1 cellular context compared by ENCODE assay signal in the genomic region with DNA sequence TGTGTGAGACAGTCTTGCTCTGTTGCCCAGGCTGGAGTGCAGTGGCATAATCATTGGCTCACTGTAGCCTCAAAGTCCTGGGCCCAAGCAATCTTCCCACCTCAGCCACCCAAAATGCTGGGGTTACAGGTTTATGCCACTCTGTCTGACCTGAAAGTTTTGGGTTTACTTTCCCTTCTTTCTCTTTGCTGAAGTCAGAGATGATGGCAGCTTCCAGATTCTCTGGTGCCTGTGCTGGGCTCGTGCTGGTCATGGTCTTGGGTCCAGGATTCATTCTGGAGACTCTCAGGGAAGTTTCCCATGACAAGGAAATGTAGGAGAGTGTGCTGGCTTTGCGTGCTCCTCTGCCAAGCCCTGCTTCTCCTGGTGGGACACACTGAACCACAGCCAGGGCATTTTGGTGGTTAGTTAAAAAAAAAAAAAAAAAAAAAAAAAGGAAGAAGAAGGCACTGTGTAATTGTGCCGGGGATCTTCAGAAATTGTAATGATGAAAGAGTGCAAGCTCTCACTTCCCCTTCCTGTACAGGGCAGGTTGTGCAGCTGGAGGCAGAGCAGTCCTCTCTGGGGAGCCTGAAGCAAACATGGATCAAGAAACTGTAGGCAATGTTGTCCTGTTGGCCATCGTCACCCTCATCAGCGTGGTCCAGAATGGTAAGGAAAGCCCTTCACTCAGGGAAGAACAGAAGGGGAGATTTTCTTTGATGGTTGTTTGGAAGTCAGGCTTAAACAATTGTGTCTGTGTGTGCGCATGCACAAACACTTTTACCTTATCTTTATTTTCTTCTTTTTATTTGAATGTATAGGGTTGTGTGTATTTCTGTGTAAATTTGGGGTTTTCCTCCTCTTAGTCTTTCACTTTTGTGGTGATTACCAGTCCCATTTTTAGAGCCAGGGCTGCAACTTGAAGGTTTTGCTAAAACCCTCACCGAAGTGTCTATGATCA.
A peak's percentile ranks its signal among the peaks of the same experiment; 100 is the strongest.
TF ChIP-seq lines count a peak whose summit lies in the region.

A gene (plus strand): TSS at position 519 of the 943 bp plus-strand sequence. CDS start 63 bp downstream, at position 582.

TF ChIP-seq in GM12878, 131 proteins besides CTCF, POLR2A, EP300 and RAD21 (continued from another document and continues in another):
- TF ChIP-seq, protein P1, sequence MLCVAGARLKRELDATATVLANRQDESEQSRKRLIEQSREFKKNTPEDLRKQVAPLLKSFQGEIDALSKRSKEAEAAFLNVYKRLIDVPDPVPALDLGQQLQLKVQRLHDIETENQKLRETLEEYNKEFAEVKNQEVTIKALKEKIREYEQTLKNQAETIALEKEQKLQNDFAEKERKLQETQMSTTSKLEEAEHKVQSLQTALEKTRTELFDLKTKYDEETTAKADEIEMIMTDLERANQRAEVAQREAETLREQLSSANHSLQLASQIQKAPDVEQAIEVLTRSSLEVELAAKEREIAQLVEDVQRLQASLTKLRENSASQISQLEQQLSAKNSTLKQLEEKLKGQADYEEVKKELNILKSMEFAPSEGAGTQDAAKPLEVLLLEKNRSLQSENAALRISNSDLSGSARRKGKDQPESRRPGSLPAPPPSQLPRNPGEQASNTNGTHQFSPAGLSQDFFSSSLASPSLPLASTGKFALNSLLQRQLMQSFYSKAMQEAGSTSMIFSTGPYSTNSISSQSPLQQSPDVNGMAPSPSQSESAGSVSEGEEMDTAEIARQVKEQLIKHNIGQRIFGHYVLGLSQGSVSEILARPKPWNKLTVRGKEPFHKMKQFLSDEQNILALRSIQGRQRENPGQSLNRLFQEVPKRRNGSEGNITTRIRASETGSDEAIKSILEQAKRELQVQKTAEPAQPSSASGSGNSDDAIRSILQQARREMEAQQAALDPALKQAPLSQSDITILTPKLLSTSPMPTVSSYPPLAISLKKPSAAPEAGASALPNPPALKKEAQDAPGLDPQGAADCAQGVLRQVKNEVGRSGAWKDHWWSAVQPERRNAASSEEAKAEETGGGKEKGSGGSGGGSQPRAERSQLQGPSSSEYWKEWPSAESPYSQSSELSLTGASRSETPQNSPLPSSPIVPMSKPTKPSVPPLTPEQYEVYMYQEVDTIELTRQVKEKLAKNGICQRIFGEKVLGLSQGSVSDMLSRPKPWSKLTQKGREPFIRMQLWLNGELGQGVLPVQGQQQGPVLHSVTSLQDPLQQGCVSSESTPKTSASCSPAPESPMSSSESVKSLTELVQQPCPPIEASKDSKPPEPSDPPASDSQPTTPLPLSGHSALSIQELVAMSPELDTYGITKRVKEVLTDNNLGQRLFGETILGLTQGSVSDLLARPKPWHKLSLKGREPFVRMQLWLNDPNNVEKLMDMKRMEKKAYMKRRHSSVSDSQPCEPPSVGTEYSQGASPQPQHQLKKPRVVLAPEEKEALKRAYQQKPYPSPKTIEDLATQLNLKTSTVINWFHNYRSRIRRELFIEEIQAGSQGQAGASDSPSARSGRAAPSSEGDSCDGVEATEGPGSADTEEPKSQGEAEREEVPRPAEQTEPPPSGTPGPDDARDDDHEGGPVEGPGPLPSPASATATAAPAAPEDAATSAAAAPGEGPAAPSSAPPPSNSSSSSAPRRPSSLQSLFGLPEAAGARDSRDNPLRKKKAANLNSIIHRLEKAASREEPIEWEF (IDR thresholded peaks at IDR 0.05; ENCODE audit: insufficient replicate concordance, low read depth, low read length): peak; percentile 54
- TF ChIP-seq, protein P2, sequence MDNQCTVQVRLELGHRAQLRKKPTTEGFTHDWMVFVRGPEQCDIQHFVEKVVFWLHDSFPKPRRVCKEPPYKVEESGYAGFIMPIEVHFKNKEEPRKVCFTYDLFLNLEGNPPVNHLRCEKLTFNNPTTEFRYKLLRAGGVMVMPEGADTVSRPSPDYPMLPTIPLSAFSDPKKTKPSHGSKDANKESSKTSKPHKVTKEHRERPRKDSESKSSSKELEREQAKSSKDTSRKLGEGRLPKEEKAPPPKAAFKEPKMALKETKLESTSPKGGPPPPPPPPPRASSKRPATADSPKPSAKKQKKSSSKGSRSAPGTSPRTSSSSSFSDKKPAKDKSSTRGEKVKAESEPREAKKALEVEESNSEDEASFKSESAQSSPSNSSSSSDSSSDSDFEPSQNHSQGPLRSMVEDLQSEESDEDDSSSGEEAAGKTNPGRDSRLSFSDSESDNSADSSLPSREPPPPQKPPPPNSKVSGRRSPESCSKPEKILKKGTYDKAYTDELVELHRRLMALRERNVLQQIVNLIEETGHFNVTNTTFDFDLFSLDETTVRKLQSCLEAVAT (IDR thresholded peaks at IDR 0.05): peak; percentile 85
- TF ChIP-seq, protein P3, sequence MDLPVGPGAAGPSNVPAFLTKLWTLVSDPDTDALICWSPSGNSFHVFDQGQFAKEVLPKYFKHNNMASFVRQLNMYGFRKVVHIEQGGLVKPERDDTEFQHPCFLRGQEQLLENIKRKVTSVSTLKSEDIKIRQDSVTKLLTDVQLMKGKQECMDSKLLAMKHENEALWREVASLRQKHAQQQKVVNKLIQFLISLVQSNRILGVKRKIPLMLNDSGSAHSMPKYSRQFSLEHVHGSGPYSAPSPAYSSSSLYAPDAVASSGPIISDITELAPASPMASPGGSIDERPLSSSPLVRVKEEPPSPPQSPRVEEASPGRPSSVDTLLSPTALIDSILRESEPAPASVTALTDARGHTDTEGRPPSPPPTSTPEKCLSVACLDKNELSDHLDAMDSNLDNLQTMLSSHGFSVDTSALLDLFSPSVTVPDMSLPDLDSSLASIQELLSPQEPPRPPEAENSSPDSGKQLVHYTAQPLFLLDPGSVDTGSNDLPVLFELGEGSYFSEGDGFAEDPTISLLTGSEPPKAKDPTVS (IDR thresholded peaks at IDR 0.05; ENCODE audit: low read depth, low read length): no peak
- TF ChIP-seq ZBED1 (IDR thresholded peaks at IDR 0.05; ENCODE audit: borderline replicate concordance) (no peak), MTA2 (IDR thresholded peaks at IDR 0.05; ENCODE audit: low read depth) (peak; percentile 90), PML (IDR thresholded peaks at IDR 0.05; ENCODE audit: low read length) (peak; percentile 32; the same call in 1 of the 2 replicates), TCF12 (IDR thresholded peaks at IDR 0.05; ENCODE audit: low read depth, low read length) (peak; percentile 97), FOXK2 (IDR thresholded peaks at IDR 0.05) (no peak), MTA3 (IDR thresholded peaks at IDR 0.05; ENCODE audit: borderline replicate concordance, low read length) (peak; percentile 93; the same call in 1 of the 2 replicates), SREBF1 (IDR thresholded peaks at IDR 0.05; ENCODE audit: low read length) (no peak), GATAD2B (conservative IDR thresholded peaks at IDR 0.05; ENCODE audit: low read depth) (no peak; the same call in 1 of the 2 replicates), CHD2 (IDR thresholded peaks at IDR 0.05; ENCODE audit: borderline replicate concordance, low read depth, low read length) (peak; percentile 41; the same call in 1 of the 2 replicates), HDAC6 (IDR thresholded peaks at IDR 0.05; ENCODE audit: unreplicated experiment) (no peak), CREB1 (IDR thresholded peaks at IDR 0.05; ENCODE audit: low read depth) (peak; percentile 45; the same call in 1 of the 2 replicates), TCF3 (IDR thresholded peaks at IDR 0.05; ENCODE audit: borderline replicate concordance, insufficient read depth, low read depth, low read length) (peak; percentile 81), NR2C1 (IDR thresholded peaks at IDR 0.05) (no peak), BMI1 (IDR thresholded peaks at IDR 0.05; ENCODE audit: borderline replicate concordance) (peak; percentile 49; the same call in 1 of the 2 replicates), IRF4 (IDR thresholded peaks at IDR 0.05; ENCODE audit: low read depth, low read length) (peak; percentile 86), GABPA (IDR thresholded peaks at IDR 0.05; ENCODE audit: low read depth) (peak; percentile 55; the same call in 1 of the 2 replicates), CBFB (IDR thresholded peaks at IDR 0.05; ENCODE audit: low read depth) (no peak), POLR2AphosphoS2 (IDR thresholded peaks at IDR 0.05; ENCODE audit: low read depth, low read length) (no peak), ATF7 (IDR thresholded peaks at IDR 0.05; ENCODE audit: low read depth) (peak; percentile 79), NR2C2 (IDR thresholded peaks at IDR 0.05; ENCODE audit: borderline replicate concordance, control insufficient read depth, insufficient read length, low read depth) (no peak), RUNX3 (IDR thresholded peaks at IDR 0.05; ENCODE audit: low read length) (peak; percentile 92), SMAD5 (IDR thresholded peaks at IDR 0.05; ENCODE audit: low read depth) (no peak), SMARCA5 (IDR thresholded peaks at IDR 0.05) (no peak; the same call in 1 of the 2 replicates), ZNF384 (IDR thresholded peaks at IDR 0.05; ENCODE audit: borderline replicate concordance, low read depth, low read length) (peak; percentile 98), SIX5 (IDR thresholded peaks at IDR 0.05; ENCODE audit: low read depth, low read length, severe bottlenecking) (no peak), CBX5 (IDR thresholded peaks at IDR 0.05; ENCODE audit: low read depth) (no peak), JUND (IDR thresholded peaks at IDR 0.05; ENCODE audit: low read depth, low read length) (no peak)
- TF ChIP-seq, protein P4, sequence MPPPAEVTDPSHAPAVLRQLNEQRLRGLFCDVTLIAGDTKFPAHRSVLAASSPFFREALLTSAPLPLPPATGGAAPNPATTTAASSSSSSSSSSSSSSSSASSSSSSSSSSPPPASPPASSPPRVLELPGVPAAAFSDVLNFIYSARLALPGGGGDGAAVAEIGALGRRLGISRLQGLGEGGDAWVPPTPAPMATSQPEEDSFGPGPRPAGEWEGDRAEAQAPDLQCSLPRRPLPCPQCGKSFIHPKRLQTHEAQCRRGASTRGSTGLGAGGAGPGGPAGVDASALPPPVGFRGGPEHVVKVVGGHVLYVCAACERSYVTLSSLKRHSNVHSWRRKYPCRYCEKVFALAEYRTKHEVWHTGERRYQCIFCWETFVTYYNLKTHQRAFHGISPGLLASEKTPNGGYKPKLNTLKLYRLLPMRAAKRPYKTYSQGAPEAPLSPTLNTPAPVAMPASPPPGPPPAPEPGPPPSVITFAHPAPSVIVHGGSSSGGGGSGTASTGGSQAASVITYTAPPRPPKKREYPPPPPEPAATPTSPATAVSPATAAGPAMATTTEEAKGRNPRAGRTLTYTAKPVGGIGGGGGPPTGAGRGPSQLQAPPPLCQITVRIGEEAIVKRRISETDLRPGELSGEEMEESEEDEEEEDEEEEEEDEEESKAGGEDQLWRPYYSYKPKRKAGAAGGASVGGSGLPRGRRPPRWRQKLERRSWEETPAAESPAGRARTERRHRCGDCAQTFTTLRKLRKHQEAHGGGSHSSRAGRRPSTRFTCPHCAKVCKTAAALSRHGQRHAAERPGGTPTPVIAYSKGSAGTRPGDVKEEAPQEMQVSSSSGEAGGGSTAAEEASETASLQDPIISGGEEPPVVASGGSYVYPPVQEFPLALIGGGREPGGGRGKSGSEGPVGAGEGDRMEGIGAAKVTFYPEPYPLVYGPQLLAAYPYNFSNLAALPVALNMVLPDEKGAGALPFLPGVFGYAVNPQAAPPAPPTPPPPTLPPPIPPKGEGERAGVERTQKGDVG (CRISPR knock-in tag; IDR thresholded peaks at IDR 0.05): no peak
- TF ChIP-seq, protein P5, sequence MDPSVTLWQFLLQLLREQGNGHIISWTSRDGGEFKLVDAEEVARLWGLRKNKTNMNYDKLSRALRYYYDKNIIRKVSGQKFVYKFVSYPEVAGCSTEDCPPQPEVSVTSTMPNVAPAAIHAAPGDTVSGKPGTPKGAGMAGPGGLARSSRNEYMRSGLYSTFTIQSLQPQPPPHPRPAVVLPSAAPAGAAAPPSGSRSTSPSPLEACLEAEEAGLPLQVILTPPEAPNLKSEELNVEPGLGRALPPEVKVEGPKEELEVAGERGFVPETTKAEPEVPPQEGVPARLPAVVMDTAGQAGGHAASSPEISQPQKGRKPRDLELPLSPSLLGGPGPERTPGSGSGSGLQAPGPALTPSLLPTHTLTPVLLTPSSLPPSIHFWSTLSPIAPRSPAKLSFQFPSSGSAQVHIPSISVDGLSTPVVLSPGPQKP (IDR thresholded peaks at IDR 0.05; ENCODE audit: low read depth, low read length): no peak
- TF ChIP-seq, protein P6, sequence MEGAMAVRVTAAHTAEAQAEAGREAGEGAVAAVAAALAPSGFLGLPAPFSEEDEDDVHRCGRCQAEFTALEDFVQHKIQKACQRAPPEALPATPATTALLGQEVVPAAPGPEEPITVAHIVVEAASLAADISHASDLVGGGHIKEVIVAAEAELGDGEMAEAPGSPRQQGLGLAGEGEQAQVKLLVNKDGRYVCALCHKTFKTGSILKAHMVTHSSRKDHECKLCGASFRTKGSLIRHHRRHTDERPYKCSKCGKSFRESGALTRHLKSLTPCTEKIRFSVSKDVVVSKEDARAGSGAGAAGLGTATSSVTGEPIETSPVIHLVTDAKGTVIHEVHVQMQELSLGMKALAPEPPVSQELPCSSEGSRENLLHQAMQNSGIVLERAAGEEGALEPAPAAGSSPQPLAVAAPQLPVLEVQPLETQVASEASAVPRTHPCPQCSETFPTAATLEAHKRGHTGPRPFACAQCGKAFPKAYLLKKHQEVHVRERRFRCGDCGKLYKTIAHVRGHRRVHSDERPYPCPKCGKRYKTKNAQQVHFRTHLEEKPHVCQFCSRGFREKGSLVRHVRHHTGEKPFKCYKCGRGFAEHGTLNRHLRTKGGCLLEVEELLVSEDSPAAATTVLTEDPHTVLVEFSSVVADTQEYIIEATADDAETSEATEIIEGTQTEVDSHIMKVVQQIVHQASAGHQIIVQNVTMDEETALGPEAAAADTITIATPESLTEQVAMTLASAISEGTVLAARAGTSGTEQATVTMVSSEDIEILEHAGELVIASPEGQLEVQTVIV (IDR thresholded peaks at IDR 0.05; ENCODE audit: borderline replicate concordance, partially characterized antibody): no peak
- TF ChIP-seq, protein P7, sequence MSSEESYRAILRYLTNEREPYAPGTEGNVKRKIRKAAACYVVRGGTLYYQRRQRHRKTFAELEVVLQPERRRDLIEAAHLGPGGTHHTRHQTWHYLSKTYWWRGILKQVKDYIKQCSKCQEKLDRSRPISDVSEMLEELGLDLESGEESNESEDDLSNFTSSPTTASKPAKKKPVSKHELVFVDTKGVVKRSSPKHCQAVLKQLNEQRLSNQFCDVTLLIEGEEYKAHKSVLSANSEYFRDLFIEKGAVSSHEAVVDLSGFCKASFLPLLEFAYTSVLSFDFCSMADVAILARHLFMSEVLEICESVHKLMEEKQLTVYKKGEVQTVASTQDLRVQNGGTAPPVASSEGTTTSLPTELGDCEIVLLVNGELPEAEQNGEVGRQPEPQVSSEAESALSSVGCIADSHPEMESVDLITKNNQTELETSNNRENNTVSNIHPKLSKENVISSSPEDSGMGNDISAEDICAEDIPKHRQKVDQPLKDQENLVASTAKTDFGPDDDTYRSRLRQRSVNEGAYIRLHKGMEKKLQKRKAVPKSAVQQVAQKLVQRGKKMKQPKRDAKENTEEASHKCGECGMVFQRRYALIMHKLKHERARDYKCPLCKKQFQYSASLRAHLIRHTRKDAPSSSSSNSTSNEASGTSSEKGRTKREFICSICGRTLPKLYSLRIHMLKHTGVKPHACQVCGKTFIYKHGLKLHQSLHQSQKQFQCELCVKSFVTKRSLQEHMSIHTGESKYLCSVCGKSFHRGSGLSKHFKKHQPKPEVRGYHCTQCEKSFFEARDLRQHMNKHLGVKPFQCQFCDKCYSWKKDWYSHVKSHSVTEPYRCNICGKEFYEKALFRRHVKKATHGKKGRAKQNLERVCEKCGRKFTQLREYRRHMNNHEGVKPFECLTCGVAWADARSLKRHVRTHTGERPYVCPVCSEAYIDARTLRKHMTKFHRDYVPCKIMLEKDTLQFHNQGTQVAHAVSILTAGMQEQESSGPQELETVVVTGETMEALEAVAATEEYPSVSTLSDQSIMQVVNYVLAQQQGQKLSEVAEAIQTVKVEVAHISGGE (CRISPR knock-in tag; IDR thresholded peaks at IDR 0.05): no peak
- TF ChIP-seq, protein P8, sequence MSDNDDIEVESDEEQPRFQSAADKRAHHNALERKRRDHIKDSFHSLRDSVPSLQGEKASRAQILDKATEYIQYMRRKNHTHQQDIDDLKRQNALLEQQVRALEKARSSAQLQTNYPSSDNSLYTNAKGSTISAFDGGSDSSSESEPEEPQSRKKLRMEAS (IDR thresholded peaks at IDR 0.05; ENCODE audit: low read depth, low read length): no peak
